In the genomic region with DNA sequence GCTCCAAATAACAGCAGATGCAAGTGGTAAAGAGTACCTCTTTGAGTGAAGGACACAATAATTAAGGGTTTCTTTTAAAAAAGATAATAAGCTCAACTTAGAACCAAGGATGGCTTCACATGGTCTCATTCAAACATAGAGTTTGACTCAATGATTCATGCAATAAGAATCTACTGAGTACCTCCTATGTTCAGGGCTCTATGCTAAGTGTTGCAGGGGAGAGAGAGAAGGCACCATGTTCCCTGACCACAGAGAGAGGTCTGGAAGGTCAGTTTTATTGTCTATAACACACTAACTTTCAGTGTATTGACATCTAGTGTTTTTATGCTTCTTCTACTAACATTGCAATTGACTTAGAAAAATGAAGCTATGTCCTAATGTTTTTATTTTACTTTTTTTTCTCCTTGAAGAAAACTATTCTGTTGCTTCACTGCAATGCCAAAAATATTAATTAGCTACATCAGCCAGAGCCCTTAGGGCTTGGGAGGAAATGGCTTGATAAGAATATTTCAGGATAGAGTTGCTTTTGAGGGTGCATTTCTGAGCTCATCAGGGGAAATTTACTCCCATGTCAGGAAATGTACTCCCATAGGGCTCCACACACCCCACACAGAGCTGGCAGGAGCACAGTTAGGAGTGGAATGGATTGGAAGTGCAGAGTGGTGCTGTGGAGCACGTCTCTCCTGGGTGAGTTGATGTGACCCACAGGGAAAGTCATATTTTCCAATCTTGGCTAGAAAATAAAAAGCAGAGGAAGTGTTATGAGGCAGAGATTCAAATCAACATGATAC, we compare ENCODE assay signal across 25 cellular contexts.
DNase-seq lines count a peak whose midpoint lies in the region; ATAC-seq, FAIRE-seq and TF ChIP-seq lines count a peak whose summit lies in the region.
"Had no signal": no experiment of that assay in that cellular context is flagged by ENCODE, and none has a peak within 500 bp of the region (broad histone marks: within the 10 kb centered on the region; RNA-seq: fewer than 3 reads in every experiment).

No MANE protein-coding gene starts in this region.

- no peak overlapping the region for H2AFZ ChIP-seq in astrocyte (ENCODE audit: low read depth, low read length)

- no peaks in the 10 kb centered on the region for H3K36me3 ChIP-seq in astrocyte (ENCODE audit: insufficient read depth, low read length)

- no peaks in the 10 kb centered on the region for H3K36me3 Mint-ChIP-seq in astrocyte (ENCODE audit: low read depth, unreplicated experiment)
- no peaks in the 10 kb centered on the region for H3K36me3 Mint-ChIP-seq in activated CD8-positive, alpha-beta T cell treated with anti-CD3 and anti-CD28 coated beads, Interleukin-2, amount 10 ng/mL, durations not matched to agents 7 days and 5 days (ENCODE audit: low read depth)

- no peaks in the 10 kb centered on the region for H3K27me3 ChIP-seq in astrocyte (ENCODE audit: insufficient read depth, low read length)
- H3K27me3 ChIP-seq: dorsolateral prefrontal cortex, foreskin keratinocyte had no signal

- no peak overlapping the region for H3K4me3 Mint-ChIP-seq in astrocyte (ENCODE audit: unreplicated experiment)
- no peak overlapping the region for H3K4me3 Mint-ChIP-seq in activated CD8-positive, alpha-beta T cell treated with anti-CD3 and anti-CD28 coated beads, Interleukin-2, amount 10 ng/mL, durations not matched to agents 7 days and 5 days

- no peaks in the 10 kb centered on the region for H3K9me3 ChIP-seq in astrocyte (ENCODE audit: insufficient read depth, low read depth, low read length)

- peak; percentile 26 for FAIRE-seq in astrocyte (lab: Jason Lieb, UNC)
- FAIRE-seq: endothelial cell of umbilical vein, G401.6, HTR-8/SVneo, keratinocyte had no signal

- peak; percentile 53 for ATAC-seq in left lobe of liver
- no peak for ATAC-seq in activated CD8-positive, alpha-beta T cell treated with anti-CD3 and anti-CD28 coated beads, Interleukin-2, amount 10 ng/mL, durations not matched to agents 7 days and 5 days
- ATAC-seq: activated CD4-positive, CD25-positive, alpha-beta regulatory T cell treated with anti-CD3 and anti-CD28 coated beads, Interleukin-2, amount 50 U/mL, for 24 hours; foreskin keratinocyte had no signal

- H3K4me2 ChIP-seq in astrocyte (ENCODE audit: low read length) = no peak overlapping the region

- TF ChIP-seq CTCF in astrocyte (IDR thresholded peaks at IDR 0.05; ENCODE audit: insufficient read depth, low read depth, low read length) = no peak

- H3K27ac Mint-ChIP-seq in astrocyte (ENCODE audit: unreplicated experiment) = peak overlapping the region; percentile 29
- no peak overlapping the region for H3K27ac Mint-ChIP-seq in activated CD8-positive, alpha-beta T cell treated with anti-CD3 and anti-CD28 coated beads, Interleukin-2, amount 10 ng/mL, durations not matched to agents 7 days and 5 days

- no peaks in the 10 kb centered on the region for H3K27me3 Mint-ChIP-seq in astrocyte (ENCODE audit: low read depth, unreplicated experiment)
- H3K27me3 Mint-ChIP-seq in activated CD8-positive, alpha-beta T cell treated with anti-CD3 and anti-CD28 coated beads, Interleukin-2, amount 10 ng/mL, durations not matched to agents 7 days and 5 days (ENCODE audit: low read depth) = peaks cover 19% of the 10 kb centered on the region

- CTCF ChIA-PET in activated CD8-positive, alpha-beta T cell treated with anti-CD3 and anti-CD28 coated beads, Interleukin-2, amount 10 ng/mL, durations not matched to agents 7 days and 5 days (lab: Charles Lee) = no interaction called here

- no peak overlapping the region for H3K4me3 ChIP-seq in astrocyte (ENCODE audit: insufficient read depth, low read depth, low read length)
- H3K4me3 ChIP-seq: dorsolateral prefrontal cortex had no signal

- no peaks in the 10 kb centered on the region for H4K20me1 ChIP-seq in astrocyte (ENCODE audit: insufficient read depth, low read length)

- H3K27ac ChIP-seq in astrocyte (ENCODE audit: low read depth, low read length) = no peak overlapping the region
- H3K27ac ChIP-seq: C4-2B, foreskin keratinocyte had no signal

- POLR2A ChIA-PET in activated CD8-positive, alpha-beta T cell treated with anti-CD3 and anti-CD28 coated beads, Interleukin-2, amount 10 ng/mL, durations not matched to agents 7 days and 5 days (lab: Charles Lee) = no interaction called here

- DNase-seq in AG20443 (ENCODE audit: low spot score) (peak; percentile 37), HS-5 (ENCODE audit: low read depth) (peak; percentile 11), astrocyte (ENCODE audit: low read depth) (peak; percentile 2), left lobe of liver (ENCODE audit: low spot score) (no peak), SKM-1 treated with dmso at 0.1 percent for 144 hours (lab: John Stamatoyannopoulos, UW; ENCODE audit: unreplicated experiment) (no peak), inferior parietal cortex (ENCODE audit: extremely low spot score) (no peak), NCI-H748 treated with DMSO at 0.1 percent for 48 hours (lab: John Stamatoyannopoulos, UW) (no peak)
- DNase-seq in activated CD8-positive, alpha-beta T cell treated with anti-CD3 and anti-CD28 coated beads, Interleukin-2, amount 10 ng/mL, durations not matched to agents 7 days and 5 days = no peak
- DNase-seq: activated T-cell treated with anti-CD3 and anti-CD28 coated beads, Interleukin-2, amount 50 U/mL, for 1 hour; central memory CD4-positive, alpha-beta T cell; dorsolateral prefrontal cortex; hypothalamus; NCI-H1694 treated with DMSO at 0.1 percent for 48 hours; NCI-H2171 treated with DMSO at 0.1 percent for 48 hours; retina; stimulated activated CD4-positive, alpha-beta T cell treated with anti-CD3 and anti-CD28 coated beads, Interleukin-4, amount 100 ng/mL, for 24 hours; stimulated activated naive CD4-positive, alpha-beta T cell treated with Interleukin-2 at 50 U/mL for 16 hours; SW 1271 had no signal

- no peaks in the 10 kb centered on the region for H3K9me3 Mint-ChIP-seq in astrocyte (ENCODE audit: unreplicated experiment)
- no peaks in the 10 kb centered on the region for H3K9me3 Mint-ChIP-seq in activated CD8-positive, alpha-beta T cell treated with anti-CD3 and anti-CD28 coated beads, Interleukin-2, amount 10 ng/mL, durations not matched to agents 7 days and 5 days (ENCODE audit: insufficient read depth)

- H3K9ac ChIP-seq in astrocyte (ENCODE audit: low read length) = no peak overlapping the region

- peaks cover 8% of the 10 kb centered on the region for H3K4me1 Mint-ChIP-seq in astrocyte (ENCODE audit: low read depth, unreplicated experiment)
- H3K4me1 Mint-ChIP-seq in activated CD8-positive, alpha-beta T cell treated with anti-CD3 and anti-CD28 coated beads, Interleukin-2, amount 10 ng/mL, durations not matched to agents 7 days and 5 days (ENCODE audit: low read depth) = no peaks in the 10 kb centered on the region

- H3K79me2 ChIP-seq in astrocyte (ENCODE audit: insufficient read depth, low read length) = no peaks in the 10 kb centered on the region

- H3K4me1 ChIP-seq in astrocyte (ENCODE audit: insufficient read depth, low read length) = no peaks in the 10 kb centered on the region
- H3K4me1 ChIP-seq: foreskin keratinocyte had no signal

Comparison
In these comparisons a context has a peak if more than half of its experiments do, and no peak if none do; other contexts are left out.
1. DNase-seq: peak in AG20443 (single experiment), HS-5 (single experiment) and astrocyte (single experiment); none in left lobe of liver (single experiment), activated CD8-positive, alpha-beta T cell treated with anti-CD3 and anti-CD28 coated beads, Interleukin-2, amount 10 ng/mL, durations not matched to agents 7 days and 5 days (single experiment), SKM-1 treated with dmso at 0.1 percent for 144 hours (single experiment), inferior parietal cortex (single experiment) and NCI-H748 treated with DMSO at 0.1 percent for 48 hours (single experiment).